19 cellular contexts compared by ENCODE assay signal in genomic region chr3:13822042-13822441, GRCh38. TPM values are rescaled to one million over a fixed set of nuclear protein-coding genes. Genes with fewer than 3 reads are reported as not detected.
A peak's percentile ranks its signal among the peaks of the same experiment; 100 is the strongest.
DNase-seq lines count a peak whose midpoint lies in the region; ATAC-seq and TF ChIP-seq lines count a peak whose summit lies in the region.
"Had no signal": no experiment of that assay in that cellular context is flagged by ENCODE, and none has a peak within 500 bp of the region (broad histone marks: within the 10 kb centered on the region; RNA-seq: fewer than 3 reads in every experiment).

No MANE protein-coding gene starts in this region.

- no peaks in the 10 kb centered on the region for H3K27me3 ChIP-seq in breast epithelium
- no peaks in the 10 kb centered on the region for H3K27me3 ChIP-seq in mammary epithelial cell (ENCODE audit: insufficient read depth, low read length)
- H3K27me3 ChIP-seq in spleen (replicated peaks in 1 of 7) = no peaks in the 10 kb centered on the region
- H3K27me3 ChIP-seq: testis had no signal

- TF ChIP-seq POLR2A in breast epithelium (IDR thresholded peaks at IDR 0.05) = no peak
- TF ChIP-seq POLR2A in spleen (IDR thresholded peaks at IDR 0.05) = no peak

- CTCF ChIA-PET in MCF 10A (lab: Yijun Ruan, JAX) = no interaction called here
- CTCF ChIA-PET in mammary epithelial cell (lab: Charles Lee; ENCODE audit: low non-redundant PET) = no interaction called here

- intact Hi-C loops in MCF 10A (cut with micrococcal nuclease) (no loop called here), breast epithelium (cut with DNase I; ENCODE audit: low total_unique reads) (no loop called here), mammary epithelial cell (cut with micrococcal nuclease) (loop anchor here (1.0 to 5.0 kb wide), 3 partner anchors 29 to 165 kb away; partner anchors contain the start of gene WNT7A), spleen (cut with DNase I; ENCODE audit: low total_unique reads) (no loop called here)

- no peak overlapping the region for H3K9ac ChIP-seq in mammary epithelial cell (ENCODE audit: insufficient read depth, low read length)

- POLR2A ChIA-PET in MCF 10A (lab: Yijun Ruan, JAX) = interaction anchor here (0.7 kb wide), 1 partner anchor 357 kb away, joined by 3 read pairs; no protein-coding TSS in a partner anchor

- no peak overlapping the region for H3K4me2 ChIP-seq in mammary epithelial cell (ENCODE audit: insufficient read depth, low read depth, low read length)

- BruUV-seq in MCF 10A (replicated peaks; lab: Mats Ljungman, UMichigan) (no TSS peak), mammary epithelial cell (replicated peaks; lab: Mats Ljungman, UMichigan) (no TSS peak)

- H3K4me1 ChIP-seq in breast epithelium (no peaks in the 10 kb centered on the region), mammary epithelial cell (ENCODE audit: insufficient read depth, low read length) (peaks cover 39% of the 10 kb centered on the region), spleen (no peaks in the 10 kb centered on the region)
- H3K4me1 ChIP-seq: heart left ventricle, testis had no signal

- no peak overlapping the region for H3K4me3 ChIP-seq in breast epithelium
- no peak overlapping the region for H3K4me3 ChIP-seq in mammary epithelial cell (replicated peaks in 1 of 3; ENCODE audit: insufficient read depth in 1 of 3, low read depth in 2 of 3, low read length in 3 of 3)
- H3K4me3 ChIP-seq in spleen = no peak overlapping the region
- H3K4me3 ChIP-seq: heart left ventricle, testis had no signal

- DNase-seq in MCF 10A (ENCODE audit: unreplicated experiment) = peak; percentile 72
- DNase-seq in breast epithelium (ENCODE audit: low spot score in 2 of 2) = no peak
- peak; percentile 94 for DNase-seq in mammary epithelial cell
- peak; percentile 32 for DNase-seq in spleen
- DNase-seq in NCI-H748 (lab: John Stamatoyannopoulos, UW; ENCODE audit: unreplicated experiment) = no peak
- no peak for DNase-seq in RPMI8226
- DNase-seq: activated CD8-positive, alpha-beta memory T cell treated with anti-CD3 and anti-CD28 coated beads for 24 hours; activated gamma-delta T cell; H7; heart left ventricle; kidney glomerular epithelial cell; NCI-H2081 treated with DMSO at 0.1 percent for 48 hours; NCI-H69; testis had no signal

- H3K27me3 Mint-ChIP-seq in MCF 10A (ENCODE audit: insufficient read depth, unreplicated experiment) = no peaks in the 10 kb centered on the region
- H3K27me3 Mint-ChIP-seq: dendritic cell treated with granulocyte-macrophage colony-stimulating factor and Interleukin-4, amounts not matched to agents 40 ng/mL and 50 ng/mL, for 4 days had no signal

- 16% methylated on average over 5 of the region's 5 CpGs for WGBS in mammary epithelial cell (ENCODE audit: low coverage, missing lambda C conversion rate)
- 86 to 93% (median 89%) methylated on average over 5 of the region's 5 CpGs for WGBS in spleen, 5 donors

- ATAC-seq in HG02763 (IDR thresholded peaks at IDR 0.05; ENCODE audit: unreplicated experiment) = no peak
- ATAC-seq: heart left ventricle had no signal

- H3K36me3 ChIP-seq in breast epithelium (no peaks in the 10 kb centered on the region), mammary epithelial cell (ENCODE audit: insufficient read depth, low read length) (no peaks in the 10 kb centered on the region), spleen (peaks cover 0 to 6% (median 0%) of the 10 kb centered on the region in 6 donors)
- H3K36me3 ChIP-seq: heart left ventricle had no signal

- no peaks in the 10 kb centered on the region for H3K36me3 Mint-ChIP-seq in MCF 10A (ENCODE audit: insufficient read depth, unreplicated experiment)

- peaks cover 9% of the 10 kb centered on the region for H3K9me3 Mint-ChIP-seq in MCF 10A (ENCODE audit: unreplicated experiment)
- H3K9me3 Mint-ChIP-seq: dendritic cell treated with granulocyte-macrophage colony-stimulating factor and Interleukin-4, amounts not matched to agents 40 ng/mL and 50 ng/mL, for 4 days had no signal

- H2AFZ ChIP-seq in mammary epithelial cell (ENCODE audit: low read depth, low read length) = no peak overlapping the region

- peaks cover 38% of the 10 kb centered on the region for H3K4me1 Mint-ChIP-seq in MCF 10A (ENCODE audit: insufficient read depth, unreplicated experiment)

- H3K4me3 Mint-ChIP-seq in MCF 10A (ENCODE audit: unreplicated experiment) = no peak overlapping the region
- H3K4me3 Mint-ChIP-seq: dendritic cell treated with granulocyte-macrophage colony-stimulating factor and Interleukin-4, amounts not matched to agents 40 ng/mL and 50 ng/mL, for 4 days had no signal

- H3K27ac Mint-ChIP-seq in MCF 10A (ENCODE audit: low read depth, unreplicated experiment) = no peak overlapping the region
- H3K27ac Mint-ChIP-seq: dendritic cell treated with granulocyte-macrophage colony-stimulating factor and Interleukin-4, amounts not matched to agents 40 ng/mL and 50 ng/mL, for 4 days had no signal

- no peak for TF ChIP-seq CTCF in MCF 10A (IDR thresholded peaks at IDR 0.05; ENCODE audit: unreplicated experiment)
- TF ChIP-seq CTCF in breast epithelium (IDR thresholded peaks at IDR 0.05) = no peak
- no peak for TF ChIP-seq CTCF in mammary epithelial cell (conservative IDR thresholded peaks at IDR 0.05 in 1 of 2, IDR thresholded peaks at IDR 0.05 in 1 of 2; ENCODE audit: extremely low read depth in 1 of 2, insufficient read depth in 1 of 2, low read depth in 1 of 2, low read length in 2 of 2)
- TF ChIP-seq CTCF in spleen (IDR thresholded peaks at IDR 0.05 in 8 of 11, conservative IDR thresholded peaks at IDR 0.05 in 3 of 11) = no peak

- dilution Hi-C loops in mammary epithelial cell (cut with HindIII; ENCODE audit: low sequenced_read_pairs) = no loop called here

- H3K9me3 ChIP-seq in breast epithelium (peaks cover 4 to 11% of the 10 kb centered on the region in 2 donors), mammary epithelial cell (replicated peaks; ENCODE audit: insufficient read depth, low read length) (peaks cover 30% of the 10 kb centered on the region), spleen (peaks cover 0 to 18% (median 1%) of the 10 kb centered on the region in 8 donors)
- H3K9me3 ChIP-seq: testis had no signal

- H3K27ac ChIP-seq in breast epithelium (no peak overlapping the region), mammary epithelial cell (ENCODE audit: insufficient read depth, low read depth, low read length) (peak overlapping the region; percentile 30), spleen (no peak overlapping the region)
- H3K27ac ChIP-seq: heart left ventricle, testis had no signal

- in situ Hi-C loops in mammary epithelial cell (cut with MboI; ENCODE audit: low sequenced_read_pairs in 2 of 2) = no loop called here

- TF ChIP-seq RAD21 in Ishikawa (IDR thresholded peaks at IDR 0.05; ENCODE audit: low read depth) = no peak

- H4K20me1 ChIP-seq in mammary epithelial cell (ENCODE audit: insufficient read depth, low read length) = no peaks in the 10 kb centered on the region

- H3K79me2 ChIP-seq in mammary epithelial cell (ENCODE audit: insufficient read depth, low read length) = peaks cover 32% of the 10 kb centered on the region

- TF ChIP-seq EP300 in Ishikawa (IDR thresholded peaks at IDR 0.05; ENCODE audit: borderline replicate concordance) = peak; percentile 92

TF ChIP-seq in Ishikawa, 13 proteins besides CTCF, POLR2A, EP300 and RAD21 (continues in another document):
- peak; percentile 69 for TF ChIP-seq TCF12 (IDR thresholded peaks at IDR 0.05; ENCODE audit: low read depth)
- no peak for TF ChIP-seq TAF1 (IDR thresholded peaks at IDR 0.05; ENCODE audit: low read depth)
- no peak for TF ChIP-seq REST (IDR thresholded peaks at IDR 0.05; ENCODE audit: low read depth)
- no peak for TF ChIP-seq CEBPB (IDR thresholded peaks at IDR 0.05)
- TF ChIP-seq TEAD4 (IDR thresholded peaks at IDR 0.05) = peak; percentile 65
- TF ChIP-seq MAX (IDR thresholded peaks at IDR 0.05) = no peak
- peak; percentile 77; the same call in 1 of the 2 replicates for TF ChIP-seq FOXM1 (IDR thresholded peaks at IDR 0.05; ENCODE audit: borderline replicate concordance, low read depth)
- peak; percentile 15; the same call in 1 of the 2 replicates for TF ChIP-seq USF1 (IDR thresholded peaks at IDR 0.05)

RNA-seq across cellular contexts. Expression of gene WNT7A, which starts 57.8 kb away (rescaled TPM):
- 0.47 and 0.61 TPM in 2 replicates for total RNA-seq in MCF 10A (2022)
- not detected for total RNA-seq in breast epithelium
- 10 to 100 TPM in 1 of 2 donors, under 1 TPM in 1; 0.67 to 19.9 TPM for total RNA-seq in mammary epithelial cell
- 11.1 TPM for polyA plus RNA-seq in mammary epithelial cell
- 27.6 TPM for polyA minus RNA-seq in mammary epithelial cell
- 1 to 10 TPM; 1.4 to 6.3 (median 2.4) TPM for total RNA-seq in spleen
- 1 to 10 TPM in 1 of 3 donors, under 1 TPM in 2; 0.52 to 1.1 (median 0.59) TPM for polyA plus RNA-seq in spleen
- total RNA-seq: G401, heart left ventricle, pulmonary artery endothelial cell had no signal
- polyA plus RNA-seq: heart left ventricle had no signal

Comparison
In these comparisons a context has a peak if more than half of its experiments do, and no peak if none do; other contexts are left out.
1. DNase-seq: peak in MCF 10A (single experiment), mammary epithelial cell (single experiment) and spleen (single experiment); none in breast epithelium (0 of 2), NCI-H748 (single experiment) and RPMI8226 (single experiment).